In genomic region chr1:115642168-115643072, GRCh38 we compare ENCODE assay signal across 8 cellular contexts. TPM values are rescaled to one million over a fixed set of nuclear protein-coding genes. Genes with fewer than 3 reads are reported as not detected.
DNase-seq lines count a peak whose midpoint lies in the region; ATAC-seq, FAIRE-seq and TF ChIP-seq lines count a peak whose summit lies in the region.

No MANE protein-coding gene starts in this region.

- H2BK120ac ChIP-seq in H1 (replicated peaks; ENCODE audit: low read depth, low read length): no peak overlapping the region

- H3K27me3 ChIP-seq in HCT116 (ENCODE audit: insufficient read depth, low read length) (no peaks in the 10 kb centered on the region), H1 (replicated peaks in 1 of 4; ENCODE audit: control insufficient read depth in 3 of 4, extremely low read depth in 1 of 4, insufficient read depth in 3 of 4, low read length in 3 of 4) (no peaks in the 10 kb centered on the region; a peak in 2 of 7 replicates), thymus (ENCODE audit: control insufficient read depth, insufficient read depth) (no peaks in the 10 kb centered on the region)

- peak; percentile 53 for ATAC-seq in HCT116

- H3K36me3 Mint-ChIP-seq in mesothelial cell of epicardium: peaks cover 4% of the 10 kb centered on the region

- H3K56ac ChIP-seq in H1 (replicated peaks; ENCODE audit: insufficient read length, low read depth, low read length): peak overlapping the region; percentile 54

- peak overlapping the region; percentile 89 for H3K4me3 Mint-ChIP-seq in mesothelial cell of epicardium

- H3K9ac ChIP-seq in HCT116 (ENCODE audit: low read length) (peak overlapping the region; percentile 92), H1 (replicated peaks in 1 of 4; ENCODE audit: extremely low read depth in 1 of 4, low read depth in 3 of 4, low read length in 3 of 4) (peak overlapping the region; percentile 13 to 81 (median 60); a peak in 6 of 7 replicates)

- TF ChIP-seq EP300 in H1 (IDR thresholded peaks at IDR 0.05; ENCODE audit: borderline replicate concordance in 1 of 2, low read depth in 2 of 2, low read length in 2 of 2): no peak

- H2BK5ac ChIP-seq in H1 (ENCODE audit: low read depth, low read length): no peak overlapping the region

- H3K23ac ChIP-seq in H1 (ENCODE audit: insufficient read length): no peak overlapping the region

- H3K27ac Mint-ChIP-seq in mesothelial cell of epicardium: peak overlapping the region; percentile 93

- peak; percentile 30; the same call in 1 of the 2 replicates for TF ChIP-seq RAD21 in HCT116 (IDR thresholded peaks at IDR 0.05; ENCODE audit: low read depth)
- peak in 1 of 2 experiments; percentile 9; a peak in 2 of 4 replicates for TF ChIP-seq RAD21 in H1 (IDR thresholded peaks at IDR 0.05 in 1 of 2, conservative IDR thresholded peaks at IDR 0.05 in 1 of 2; ENCODE audit: low read depth in 2 of 2, low read length in 2 of 2)

- no peak overlapping the region for H2AK5ac ChIP-seq in H1 (ENCODE audit: low read depth, low read length)

- 2% methylated on average over 51 of the region's 78 CpGs; no CpG with 5 or more reads in 1 of the 2 experiments for WGBS in H1 (ENCODE audit: extremely low coverage in 1 of 2, insufficient coverage in 1 of 2, insufficient read length in 1 of 2, insufficient replicate concordance in 2 of 2, low coverage in 1 of 2, low lambda C conversion rate in 2 of 2, missing lambda C conversion rate in 1 of 2), 2 experiments
- WGBS in thymus: under 1% methylated on average over 78 of the region's 78 CpGs

- H3K79me2 ChIP-seq in HCT116 (ENCODE audit: insufficient read depth, low read length): peaks cover 54% of the 10 kb centered on the region
- H3K79me2 ChIP-seq in H1 (ENCODE audit: control insufficient read depth in 1 of 2, insufficient read depth in 2 of 2, low read length in 2 of 2): peaks cover 7 to 47% of the 10 kb centered on the region in 2 experiments; a peak in 3 of 4 replicates

- no peak overlapping the region for H2AFZ ChIP-seq in HCT116 (ENCODE audit: low read depth, low read length, poor library complexity, severe bottlenecking)
- no peak overlapping the region for H2AFZ ChIP-seq in H1 (ENCODE audit: low read length)

- H3K4me3 ChIP-seq in HCT116 (replicated peaks in 1 of 2; ENCODE audit: low read depth in 1 of 2, low read length in 2 of 2) (peak overlapping the region; percentile 75 to 96), H1 (ENCODE audit: extremely low read depth in 1 of 4, insufficient read depth in 2 of 4, low read depth in 3 of 4, low read length in 4 of 4) (peak overlapping the region; percentile 67 to 98 (median 72)), thymus (ENCODE audit: low read length) (peak overlapping the region; percentile 87)

- H4K91ac ChIP-seq in H1 (replicated peaks; ENCODE audit: insufficient read length, low read length): no peak overlapping the region

- peaks cover 26% of the 10 kb centered on the region for H3K9me3 Mint-ChIP-seq in mesothelial cell of epicardium

- no peaks in the 10 kb centered on the region for H3K9me2 ChIP-seq in HCT116 (ENCODE audit: insufficient read depth)

- H3K14ac ChIP-seq in H1 (ENCODE audit: insufficient read length): no peak overlapping the region

- H3K27ac ChIP-seq in HCT116 (ENCODE audit: low read depth, low read length) (peak overlapping the region; percentile 88), H1 (ENCODE audit: low read depth, low read length) (peak overlapping the region; percentile 19; the same call in 1 of the 2 replicates), thymus (ENCODE audit: low read depth) (no peak overlapping the region)

- RAD21 ChIA-PET in HCT116 (lab: Charles Lee; ENCODE audit: low non-redundant PET in 1 of 2, low total read pairs in 2 of 2, uncharacterized antibody in 2 of 2, unreplicated experiment in 2 of 2): interaction anchor here (0.7 to 1.6 kb wide), 3 partner anchors 26 to 64 kb away, joined by 3 to 5 read pairs (median 3); no protein-coding TSS in a partner anchor

- peak overlapping the region; percentile 95 for H3K4me2 ChIP-seq in HCT116 (ENCODE audit: low read length)
- peak overlapping the region; percentile 61 to 78 for H3K4me2 ChIP-seq in H1 (ENCODE audit: insufficient read depth in 1 of 2, low read depth in 2 of 2, low read length in 2 of 2)

- POLR2A ChIA-PET in HCT116 (lab: Charles Lee): no interaction called here
- POLR2A ChIA-PET in H1 (lab: Charles Lee; ENCODE audit: partially characterized antibody): interaction anchor here (0.6 to 2.5 kb wide), 3 partner anchors 10 to 113 kb away, joined by 3 to 10 read pairs (median 3); no protein-coding TSS in a partner anchor

- TF ChIP-seq CTCF in HCT116 (IDR thresholded peaks at IDR 0.05 in 2 of 3, conservative IDR thresholded peaks at IDR 0.05 in 1 of 3; ENCODE audit: borderline replicate concordance in 1 of 3, insufficient read depth in 1 of 3, low read depth in 2 of 3, low read length in 2 of 3) (0 out of 6 replicates have a peak, but pooled peaks of 1 of the 3 experiments have one; percentile 2), H1 (IDR thresholded peaks at IDR 0.05; ENCODE audit: control extremely low read depth in 1 of 3, insufficient read depth in 1 of 3, low read depth in 1 of 3, low read length in 3 of 3) (no peak), mesothelial cell of epicardium (IDR thresholded peaks at IDR 0.05; ENCODE audit: unreplicated experiment) (no peak)

- no peak for FAIRE-seq in H1 (lab: Jason Lieb, UNC)

- H2BK12ac ChIP-seq in H1 (ENCODE audit: low read depth, low read length): 0 out of 2 replicates have a peak overlapping the region, but pooled peaks have one; percentile 6

- H3K36me3 ChIP-seq in HCT116 (ENCODE audit: control insufficient read depth in 1 of 2, insufficient read depth in 2 of 2, low read length in 2 of 2) (no peaks in the 10 kb centered on the region), H1 (ENCODE audit: control insufficient read depth in 2 of 4, insufficient read depth in 4 of 4, low read length in 3 of 4) (no peaks in the 10 kb centered on the region), thymus (ENCODE audit: control insufficient read depth, insufficient read depth) (no peaks in the 10 kb centered on the region)

- H4K5ac ChIP-seq in H1 (ENCODE audit: insufficient read length, low read depth, low read length): no peak overlapping the region

- no peak for TF ChIP-seq POLR2A in HCT116 (IDR thresholded peaks at IDR 0.05; ENCODE audit: borderline replicate concordance, extremely low read depth, insufficient read depth, insufficient read length)
- TF ChIP-seq POLR2A in H1 (IDR thresholded peaks at IDR 0.05; ENCODE audit: control extremely low read depth in 1 of 2, low read depth in 2 of 2, low read length in 2 of 2): no peak

- CTCF ChIA-PET in HCT116 (lab: Charles Lee) (interaction anchor here (0.9 to 2.5 kb wide), 3 partner anchors 34 to 122 kb away, joined by 3 to 7 read pairs (median 5); no protein-coding TSS in a partner anchor), H1 (lab: Charles Lee; ENCODE audit: partially characterized antibody) (interaction anchor here (1.0 to 1.7 kb wide), 6 partner anchors 8 to 468 kb away, joined by 3 to 7 read pairs (median 4); no protein-coding TSS in a partner anchor)

- H4K8ac ChIP-seq in H1 (ENCODE audit: extremely low read depth, insufficient read depth, low read length): peak overlapping the region; percentile 87

- no peaks in the 10 kb centered on the region for H4K20me1 ChIP-seq in HCT116 (ENCODE audit: insufficient read depth)
- peaks cover 0 to 2% of the 10 kb centered on the region in 2 experiments for H4K20me1 ChIP-seq in H1 (replicated peaks in 1 of 2; ENCODE audit: control insufficient read depth in 1 of 2, insufficient read depth in 2 of 2, low read length in 2 of 2)

- H2BK15ac ChIP-seq in H1 (ENCODE audit: low read length): no peak overlapping the region

- intact Hi-C loops in HCT116 (cut with micrococcal nuclease): loop anchor here (2.0 kb wide), 1 partner anchor 64 kb away; no protein-coding TSS in a partner anchor

- DNase-seq in activated naive CD4-positive, alpha-beta T cell treated with Interleukin-2 at 50 U/mL for 16 hours: peak; percentile 17
- DNase-seq in activated naive CD4-positive, alpha-beta T cell treated with anti-CD3 and anti-CD28 coated beads, Interleukin-2, amount 50 U/mL, for 16 hours: no peak
- DNase-seq in HCT116 (ENCODE audit: low read depth, low spot score) (no peak), LHCN-M2 (ENCODE audit: low read depth) (peak; percentile 61), T1000 (lab: John Stamatoyannopoulos, UW) (peak; percentile 16), H1 (ENCODE audit: low read depth in 1 of 2, low spot score in 2 of 2) (peak in 1 of 2 experiments; percentile 69), mesothelial cell of epicardium (ENCODE audit: low spot score in 2 of 2, unreplicated experiment in 2 of 2) (peak; percentile 34 to 66)

- no peak overlapping the region for H2BK20ac ChIP-seq in H1 (ENCODE audit: low read length)

- no peak overlapping the region for H3K4ac ChIP-seq in H1 (replicated peaks; ENCODE audit: insufficient read length, low read depth, low read length)

- no peaks in the 10 kb centered on the region for H3K9me3 ChIP-seq in HCT116 (ENCODE audit: control insufficient read depth in 1 of 2, insufficient read depth in 1 of 2, low read depth in 1 of 2, low read length in 2 of 2)
- peaks cover 6 to 9% of the 10 kb centered on the region in 2 experiments; a peak in 2 of 4 replicates for H3K9me3 ChIP-seq in H1 (ENCODE audit: insufficient read depth in 2 of 2, low read depth in 1 of 2, low read length in 1 of 2)
- peaks cover 6% of the 10 kb centered on the region for H3K9me3 ChIP-seq in thymus (ENCODE audit: control insufficient read depth)

- peaks cover 8% of the 10 kb centered on the region for H3K23me2 ChIP-seq in H1 (ENCODE audit: low read depth, low read length)

- H3K79me1 ChIP-seq in H1 (ENCODE audit: low read depth, low read length): 0 out of 2 replicates have a peak, but pooled peaks cover 3% of the 10 kb centered on the region

- BruUV-seq in HCT116 (replicated peaks; lab: Mats Ljungman, UMichigan): no TSS peak

- H3K18ac ChIP-seq in H1 (ENCODE audit: extremely low read depth, low read length): peak overlapping the region; percentile 83

- no peaks in the 10 kb centered on the region for H3K27me3 Mint-ChIP-seq in mesothelial cell of epicardium (ENCODE audit: low read depth)

- H3K4me1 Mint-ChIP-seq in mesothelial cell of epicardium: peaks cover 10% of the 10 kb centered on the region

- peaks cover 13 to 33% of the 10 kb centered on the region in 2 experiments; a peak in 3 of 4 replicates for H3K4me1 ChIP-seq in HCT116 (ENCODE audit: control insufficient read depth in 1 of 2, insufficient read depth in 2 of 2, low read length in 2 of 2)
- H3K4me1 ChIP-seq in H1 (replicated peaks in 1 of 4; ENCODE audit: control insufficient read depth in 3 of 4, insufficient read depth in 4 of 4, low read length in 3 of 4): peaks cover 0 to 10% (median 5%) of the 10 kb centered on the region in 4 experiments; a peak in 4 of 7 replicates
- peaks cover 14% of the 10 kb centered on the region for H3K4me1 ChIP-seq in thymus (ENCODE audit: control insufficient read depth, insufficient read depth, low read length)

RNA-seq across cellular contexts. Expression of gene VANGL1, which starts 0.7 kb away (rescaled TPM):
- total RNA-seq in HCT116 (2021; ENCODE audit: unreplicated experiment): 23.5 TPM
- polyA plus RNA-seq in HCT116 (2012): 13.2 and 14.7 TPM in 2 replicates
- total RNA-seq in LHCN-M2 (2014; rRNA removed): 19.0 and 27.1 TPM in 2 replicates
- polyA plus RNA-seq in LHCN-M2 (2012): 12.2 TPM
- total RNA-seq in H1 (2021; fragmentation: NEBNext Ultra II Directional; extraction: Animal tissue kit (Norgen Biotek cat#: 25700)): 13.4 and 14.6 TPM in 2 replicates
- polyA plus RNA-seq in H1 (2011; rRNA removed): 9.4 and 9.7 TPM in 2 replicates
- 8.7 TPM for polyA plus RNA-seq in H1 (2011; cell fraction: cytosol; rRNA removed)
- polyA plus RNA-seq in H1 (2011; cell fraction: nucleus; rRNA removed): 8.4 TPM
- 9.1 to 12.9 TPM (median 11.1 TPM) in 4 replicates for polyA plus RNA-seq in H1 (2012, experiment 1 of 2)
- polyA plus RNA-seq in H1 (2012, experiment 2 of 2): 5.0 TPM
- polyA plus RNA-seq in H1 (2013, experiment 1 of 2): 14.6 TPM
- polyA plus RNA-seq in H1 (2013, experiment 2 of 2): 18.0 TPM
- polyA minus RNA-seq in H1 (2011; rRNA and poly(A)+ RNA removed): 16.0 and 22.8 TPM in 2 replicates
- 14.3 TPM for polyA minus RNA-seq in H1 (2011; cell fraction: cytosol; rRNA and poly(A)+ RNA removed)
- 10.1 TPM for polyA minus RNA-seq in H1 (2011; cell fraction: nucleus; rRNA and poly(A)+ RNA removed)
- 16.0 to 17.0 TPM (median 16.0 TPM) in 3 replicates for total RNA-seq in mesothelial cell of epicardium
- polyA plus RNA-seq in thymus: 2.9 TPM

Comparison
In these comparisons a context has a peak if more than half of its experiments do, and no peak if none do; other contexts are left out.
1. DNase-seq: peak in activated naive CD4-positive, alpha-beta T cell treated with Interleukin-2 at 50 U/mL for 16 hours (single experiment), LHCN-M2 (single experiment), T1000 (single experiment) and mesothelial cell of epicardium (2 of 2); none in activated naive CD4-positive, alpha-beta T cell treated with anti-CD3 and anti-CD28 coated beads, Interleukin-2, amount 50 U/mL, for 16 hours (single experiment) and HCT116 (single experiment).
2. Peak in every context shown above with its lines, with median percentiles within 50 percentile points of each other: H3K4me3 ChIP-seq.